Comparison of ENCODE assay signal across 13 cellular contexts in genomic region chr6:140636237-140636636, GRCh38.
A peak's percentile ranks its signal among the peaks of the same experiment; 100 is the strongest.
DNase-seq lines count a peak whose midpoint lies in the region; ATAC-seq, FAIRE-seq and TF ChIP-seq lines count a peak whose summit lies in the region.
"Had no signal": no experiment of that assay in that cellular context is flagged by ENCODE, and none has a peak within 500 bp of the region (broad histone marks: within the 10 kb centered on the region; RNA-seq: fewer than 3 reads in every experiment).

No MANE protein-coding gene starts in this region.

- H3K9me2 ChIP-seq in Karpas-422 (replicated peaks; ENCODE audit: insufficient read depth, low read length) = no peaks in the 10 kb centered on the region

- TF ChIP-seq CTCF in GM13976 (IDR thresholded peaks at IDR 0.05; ENCODE audit: borderline replicate concordance, control extremely low read depth, extremely low read depth, insufficient read depth, missing control alignments) = no peak

- H3K27ac Mint-ChIP-seq in activated naive CD4-positive, alpha-beta T cell treated with anti-CD3 and anti-CD28 coated beads, Interleukin-2, amount 10 ng/mL, durations not matched to agents 7 days and 5 days = no peak overlapping the region
- H3K27ac Mint-ChIP-seq: activated CD8-positive, alpha-beta T cell treated with anti-CD3 and anti-CD28 coated beads for 36 hours; activated naive CD8-positive, alpha-beta T cell treated with anti-CD3 and anti-CD28 coated beads, Interleukin-2, amount 10 ng/mL, durations not matched to agents 7 days and 5 days; CD8-positive, alpha-beta memory T cell had no signal

- H3K4me1 ChIP-seq in Karpas-422 (ENCODE audit: low read length) = peaks cover 24% of the 10 kb centered on the region

- H4K20me1 ChIP-seq in Karpas-422 (ENCODE audit: insufficient read depth, low read depth, low read length) = no peaks in the 10 kb centered on the region

- peak; percentile 30; the same call in 1 of the 2 replicates for TF ChIP-seq POLR2A in GM12892 (IDR thresholded peaks at IDR 0.05; ENCODE audit: low read depth, low read length)

- no peaks in the 10 kb centered on the region for H3K9me3 Mint-ChIP-seq in activated naive CD4-positive, alpha-beta T cell treated with anti-CD3 and anti-CD28 coated beads, Interleukin-2, amount 10 ng/mL, durations not matched to agents 7 days and 5 days
- H3K9me3 Mint-ChIP-seq: activated CD8-positive, alpha-beta T cell treated with anti-CD3 and anti-CD28 coated beads for 36 hours; activated naive CD8-positive, alpha-beta T cell treated with anti-CD3 and anti-CD28 coated beads, Interleukin-2, amount 10 ng/mL, durations not matched to agents 7 days and 5 days; CD8-positive, alpha-beta memory T cell had no signal

- ATAC-seq in GM21526 (IDR thresholded peaks at IDR 0.05; ENCODE audit: low FRiP score, unreplicated experiment) = peak; percentile 61
- ATAC-seq: activated CD8-positive, alpha-beta T cell treated with anti-CD3 and anti-CD28 coated beads for 36 hours had no signal

- no peaks in the 10 kb centered on the region for H3K36me3 Mint-ChIP-seq in activated naive CD4-positive, alpha-beta T cell treated with anti-CD3 and anti-CD28 coated beads, Interleukin-2, amount 10 ng/mL, durations not matched to agents 7 days and 5 days
- H3K36me3 Mint-ChIP-seq: activated naive CD8-positive, alpha-beta T cell treated with anti-CD3 and anti-CD28 coated beads, Interleukin-2, amount 10 ng/mL, durations not matched to agents 7 days and 5 days; CD8-positive, alpha-beta memory T cell had no signal

- H3K27me3 ChIP-seq in Karpas-422 (ENCODE audit: low read length) = no peaks in the 10 kb centered on the region

- no peak overlapping the region for H3K27ac ChIP-seq in Karpas-422 (ENCODE audit: low read length)

- H3K9ac ChIP-seq in Karpas-422 (ENCODE audit: low read length) = 0 out of 2 replicates have a peak overlapping the region, but pooled peaks have one; percentile 16

- peak overlapping the region; percentile 55; the same call in 1 of the 2 replicates for H3K4me3 ChIP-seq in Karpas-422 (ENCODE audit: low read length)

- CTCF ChIA-PET in activated naive CD4-positive, alpha-beta T cell treated with anti-CD3 and anti-CD28 coated beads, Interleukin-2, amount 10 ng/mL, durations not matched to agents 7 days and 5 days (lab: Charles Lee) = no interaction called here

- no peak overlapping the region for H2AFZ ChIP-seq in Karpas-422 (ENCODE audit: low read length)

- no peaks in the 10 kb centered on the region for H3K36me3 ChIP-seq in Karpas-422 (ENCODE audit: insufficient read depth, low read length)

- no peaks in the 10 kb centered on the region for H3K9me3 ChIP-seq in Karpas-422 (ENCODE audit: low read length)

- FAIRE-seq in GM12892 (lab: Jason Lieb, UNC) = peak; percentile 89

- H3K4me3 Mint-ChIP-seq in activated naive CD4-positive, alpha-beta T cell treated with anti-CD3 and anti-CD28 coated beads, Interleukin-2, amount 10 ng/mL, durations not matched to agents 7 days and 5 days = no peak overlapping the region
- H3K4me3 Mint-ChIP-seq: activated CD8-positive, alpha-beta T cell treated with anti-CD3 and anti-CD28 coated beads for 36 hours; activated naive CD8-positive, alpha-beta T cell treated with anti-CD3 and anti-CD28 coated beads, Interleukin-2, amount 10 ng/mL, durations not matched to agents 7 days and 5 days; CD8-positive, alpha-beta memory T cell had no signal

- peak overlapping the region; percentile 73 for H3K4me2 ChIP-seq in Karpas-422 (ENCODE audit: low read depth, low read length, poor library complexity, severe bottlenecking)

- H3K27me3 Mint-ChIP-seq in activated naive CD4-positive, alpha-beta T cell treated with anti-CD3 and anti-CD28 coated beads, Interleukin-2, amount 10 ng/mL, durations not matched to agents 7 days and 5 days = peaks cover 4% of the 10 kb centered on the region
- H3K27me3 Mint-ChIP-seq: activated CD8-positive, alpha-beta T cell treated with anti-CD3 and anti-CD28 coated beads for 36 hours; activated naive CD8-positive, alpha-beta T cell treated with anti-CD3 and anti-CD28 coated beads, Interleukin-2, amount 10 ng/mL, durations not matched to agents 7 days and 5 days had no signal

- no peaks in the 10 kb centered on the region for H3K79me2 ChIP-seq in Karpas-422 (ENCODE audit: low read length)

- DNase-seq in GM12892 (ENCODE audit: insufficient read length) (no peak), Karpas-422 (peak; percentile 54), medulla oblongata (ENCODE audit: extremely low spot score) (peak; percentile 25), DMS53 treated with DMSO at 0.1 percent for 48 hours (lab: John Stamatoyannopoulos, UW; ENCODE audit: unreplicated experiment) (no peak), GM13976 (ENCODE audit: low spot score) (no peak)
- DNase-seq in activated CD8-positive, alpha-beta memory T cell treated with anti-CD3 and anti-CD28 coated beads for 24 hours = no peak
- no peak for DNase-seq in activated naive CD4-positive, alpha-beta T cell treated with anti-CD3 and anti-CD28 coated beads, Interleukin-2, amount 10 ng/mL, durations not matched to agents 7 days and 5 days
- DNase-seq: activated CD8-positive, alpha-beta T cell treated with anti-CD3 and anti-CD28 coated beads for 36 hours; activated naive CD8-positive, alpha-beta T cell treated with anti-CD3 and anti-CD28 coated beads, Interleukin-2, amount 10 ng/mL, durations not matched to agents 7 days and 5 days; CD8-positive, alpha-beta memory T cell; HCEC 1CT; NCI-H2107 had no signal

- H3K4me1 Mint-ChIP-seq in activated naive CD4-positive, alpha-beta T cell treated with anti-CD3 and anti-CD28 coated beads, Interleukin-2, amount 10 ng/mL, durations not matched to agents 7 days and 5 days = no peaks in the 10 kb centered on the region
- H3K4me1 Mint-ChIP-seq: activated naive CD8-positive, alpha-beta T cell treated with anti-CD3 and anti-CD28 coated beads, Interleukin-2, amount 10 ng/mL, durations not matched to agents 7 days and 5 days; CD8-positive, alpha-beta memory T cell had no signal

- in situ Hi-C loops in GM13976 (cut with MboI; ENCODE audit: low sequenced_read_pairs, unreplicated experiment) = no loop called here

Comparison
In these comparisons a context has a peak if more than half of its experiments do, and no peak if none do; other contexts are left out.
1. DNase-seq: peak in Karpas-422 (single experiment) and medulla oblongata (single experiment); none in GM12892 (single experiment), activated CD8-positive, alpha-beta memory T cell treated with anti-CD3 and anti-CD28 coated beads for 24 hours (single experiment), activated naive CD4-positive, alpha-beta T cell treated with anti-CD3 and anti-CD28 coated beads, Interleukin-2, amount 10 ng/mL, durations not matched to agents 7 days and 5 days (single experiment), DMS53 treated with DMSO at 0.1 percent for 48 hours (single experiment) and GM13976 (single experiment).